Comparison of ENCODE assay signal across 10 cellular contexts in genomic region chr1:110674337-110675059, GRCh38. TPM values are rescaled to one million over a fixed set of nuclear protein-coding genes. Genes with fewer than 3 reads are reported as not detected.
DNase-seq lines count a peak whose midpoint lies in the region; ATAC-seq and TF ChIP-seq lines count a peak whose summit lies in the region.
"Had no signal": no experiment of that assay in that cellular context is flagged by ENCODE, and none has a peak within 500 bp of the region (broad histone marks: within the 10 kb centered on the region; RNA-seq: fewer than 3 reads in every experiment).

Gene KCNA3, minus strand, starts transcription at chr1:110674940. Its CDS starts 131 bp downstream, at chr1:110674809.

- peak within 1 kb of the TSS; percentile 51 to 57 for H3K27ac ChIP-seq in left lung

- no peak for TF ChIP-seq CTCF in astrocyte of the cerebellum (IDR thresholded peaks at IDR 0.05; ENCODE audit: low read depth, low read length, missing control alignments)
- TF ChIP-seq CTCF in left lung (IDR thresholded peaks at IDR 0.05) = no peak

- DNase-seq in Caki2 (ENCODE audit: low read depth) (peak; percentile 21), T-helper 1 cell (peak; percentile 56 to 86 (median 65)), astrocyte of the cerebellum (ENCODE audit: low read depth) (no peak), left lung (peak; percentile 67 to 84), KBM-7 (no peak)
- peak; percentile 42 to 52 for DNase-seq in stimulated activated CD4-positive, alpha-beta T cell treated with anti-CD3 and anti-CD28 coated beads, Interleukin-4, amount 100 ng/mL, for 48 hours (ENCODE audit: low read depth in 2 of 2)

- peaks cover 11 to 50% of the 10 kb centered on the region in 2 donors for H3K4me1 ChIP-seq in left lung

- H3K36me3 ChIP-seq in left lung = no peaks in the 10 kb centered on the region

- ATAC-seq in HG02885 (IDR thresholded peaks at IDR 0.05; ENCODE audit: poor library complexity, unreplicated experiment) (peak; percentile 39), left lung (peak; percentile 73), HG03439 (IDR thresholded peaks at IDR 0.05; ENCODE audit: unreplicated experiment) (no peak)
- ATAC-seq: HCT116 had no signal

- in situ Hi-C loops in Caki2 (cut with HindIII; ENCODE audit: low pct_unique_long_range_greater_than_20kb, low sequenced_read_pairs) (no loop called here), astrocyte of the cerebellum (cut with HindIII; ENCODE audit: low sequenced_read_pairs) (no loop called here), KBM-7 (cut with MboI; ENCODE audit: low pct_unique_long_range_greater_than_20kb, low sequenced_read_pairs) (no loop called here)

- intact Hi-C loops in left lung (cut with DNase I) = no loop called here

- peaks cover 18 to 65% of the 10 kb centered on the region in 2 donors for H3K27me3 ChIP-seq in left lung

- peak within 1 kb of the TSS; percentile 39 for H3K4me3 ChIP-seq in astrocyte of the cerebellum (ENCODE audit: low read depth, low read length)
- H3K4me3 ChIP-seq in left lung = peak within 1 kb of the TSS; percentile 40 to 56

- H3K9me3 ChIP-seq in left lung = no peaks in the 10 kb centered on the region

RNA-seq across cellular contexts. Expression of gene KCNA3, which starts in this region (rescaled TPM):
- not detected in 2 replicates for total RNA-seq in Caki2 (2014; rRNA removed; shearing (Covaris generic); ENCODE audit: low replicate concordance)
- total RNA-seq in left lung = 10 to 100 TPM in 1 of 2 donors, 1 to 10 TPM in 1; 8.6 to 11.3 TPM
- total RNA-seq: renal cortical epithelial cell had no signal

Comparison
In these comparisons a context has a peak if more than half of its experiments do, and no peak if none do; other contexts are left out.
1. Peak in DNase-seq in Caki2; RNA of the gene not detected or under 1 TPM.
2. DNase-seq: peak in T-helper 1 cell (5 of 5), left lung (2 of 2) and stimulated activated CD4-positive, alpha-beta T cell treated with anti-CD3 and anti-CD28 coated beads, Interleukin-4, amount 100 ng/mL, for 48 hours (2 of 2); none in astrocyte of the cerebellum (single experiment) and KBM-7 (single experiment).